ENCODE assay signal across 37 cellular contexts in genomic region chr6:9942131-9942530, GRCh38.
"Had no signal": no experiment of that assay in that cellular context is flagged by ENCODE, and none has a peak within 500 bp of the region (broad histone marks: within the 10 kb centered on the region; RNA-seq: fewer than 3 reads in every experiment).

No MANE protein-coding gene starts in this region.

- H3K4me3 Mint-ChIP-seq: activated naive CD4-positive, alpha-beta T cell treated with anti-CD3 and anti-CD28 coated beads for 36 hours; activated naive CD4-positive, alpha-beta T cell treated with anti-CD3 and anti-CD28 coated beads, Interleukin-2, amount 10 ng/mL, durations not matched to agents 7 days and 5 days; activated naive CD4-positive, alpha-beta T cell treated with anti-CD3 and anti-CD28 coated beads, Interleukin-2, amount 50 U/mL, for 24 hours; activated naive CD8-positive, alpha-beta T cell; activated naive CD8-positive, alpha-beta T cell treated with anti-CD3 and anti-CD28 coated beads for 36 hours; activated naive CD8-positive, alpha-beta T cell treated with anti-CD3 and anti-CD28 coated beads, Interleukin-2, amount 10 ng/mL, durations not matched to agents 7 days and 5 days; activated naive CD8-positive, alpha-beta T cell treated with anti-CD3 and anti-CD28 coated beads, Interleukin-2, amount 50 U/mL, for 24 hours; activated T-cell treated with anti-CD3 and anti-CD28 coated beads, Interleukin-2, amount 50 U/mL, for 24 hours; activated T-cell treated with anti-CD3 and anti-CD28 coated beads, Interleukin-2, amount 50 U/mL, for 4 hours; activated T-cell treated with anti-CD3 and anti-CD28 coated beads, Interleukin-2, amount 50 U/mL, for 72 hours; activated T-helper 1 cell treated with anti-CD3 and anti-CD28 coated beads, Interleukin-12 subunit alpha, Interleukin-12 subunit beta, Interleukin-2, Interleukin-4 antibody, amounts not matched to agents 30 ng/mL and 10 ng/mL and 1 ng/mL, durations not matched to agents 14 hours and 24 hours and 36 hours; activated T-helper 17 cell treated with anti-CD3 and anti-CD28 coated beads, Interleukin-2, amount 50 U/mL, for 72 hours; brain; central memory CD8-positive, alpha-beta T cell had no signal

- H3K4me1 ChIP-seq: adrenal gland, ascending aorta, body of pancreas, breast epithelium had no signal

- H3K4me3 ChIP-seq: adrenal gland, ascending aorta, body of pancreas, breast epithelium, cardiac muscle cell had no signal

- H3K27ac ChIP-seq: adrenal gland, ascending aorta, body of pancreas, brain microvascular endothelial cell, breast epithelium, cardiac muscle cell had no signal

- H3K27me3 ChIP-seq: adrenal gland, ascending aorta, body of pancreas, brain microvascular endothelial cell, breast epithelium, cardiac muscle cell had no signal

- H3K36me3 ChIP-seq: adrenal gland, ascending aorta, brain microvascular endothelial cell, breast epithelium, cardiac muscle cell had no signal

- H3K9me3 Mint-ChIP-seq: activated naive CD8-positive, alpha-beta T cell treated with anti-CD3 and anti-CD28 coated beads for 36 hours had no signal

- H3K9me3 ChIP-seq: adrenal gland, ascending aorta, body of pancreas, breast epithelium had no signal

- DNase-seq: activated effector memory CD4-positive, alpha-beta T cell treated with anti-CD3 and anti-CD28 coated beads, Interleukin-2, amount 50 U/mL, for 16 hours; activated effector memory CD4-positive, alpha-beta T cell treated with Interleukin-2 at 50 U/mL for 16 hours; activated gamma-delta T cell; activated gamma-delta T cell treated with Interleukin-2 at 50 U/mL for 16 hours; activated naive CD4-positive, alpha-beta T cell; activated naive CD4-positive, alpha-beta T cell treated with anti-CD3 and anti-CD28 coated beads for 36 hours; activated naive CD4-positive, alpha-beta T cell treated with anti-CD3 and anti-CD28 coated beads, Interleukin-2, amount 10 ng/mL, durations not matched to agents 7 days and 5 days; activated naive CD4-positive, alpha-beta T cell treated with anti-CD3 and anti-CD28 coated beads, Interleukin-2, amount 50 U/mL, for 16 hours; activated naive CD4-positive, alpha-beta T cell treated with Interleukin-2 at 50 U/mL for 16 hours; activated naive CD8-positive, alpha-beta T cell treated with anti-CD3 and anti-CD28 coated beads for 36 hours; activated naive CD8-positive, alpha-beta T cell treated with anti-CD3 and anti-CD28 coated beads, Interleukin-2, amount 10 ng/mL, durations not matched to agents 7 days and 5 days; activated naive CD8-positive, alpha-beta T cell treated with anti-CD3 and anti-CD28 coated beads, Interleukin-2, amount 50 U/mL, for 24 hours; activated T-cell treated with anti-CD3 and anti-CD28 coated beads for 4 hours; activated T-cell treated with anti-CD3 and anti-CD28 coated beads, Interleukin-2, amount 50 U/mL, for 1 hour; activated T-cell treated with anti-CD3 and anti-CD28 coated beads, Interleukin-2, amount 50 U/mL, for 24 hours; activated T-cell treated with anti-CD3 and anti-CD28 coated beads, Interleukin-2, amount 50 U/mL, for 4 hours; activated T-cell treated with anti-CD3 and anti-CD28 coated beads, Interleukin-2, amount 50 U/mL, for 48 hours; activated T-cell treated with anti-CD3 and anti-CD28 coated beads, Interleukin-2, amount 50 U/mL, for 72 hours; adrenal gland; amniotic stem cell; amygdala; aorta; body of pancreas; brain microvascular endothelial cell; caudate nucleus; central memory CD4-positive, alpha-beta T cell had no signal

- H3K27ac Mint-ChIP-seq: activated naive CD4-positive, alpha-beta T cell treated with anti-CD3 and anti-CD28 coated beads for 36 hours; activated naive CD4-positive, alpha-beta T cell treated with anti-CD3 and anti-CD28 coated beads, Interleukin-2, amount 10 ng/mL, durations not matched to agents 7 days and 5 days; activated naive CD4-positive, alpha-beta T cell treated with anti-CD3 and anti-CD28 coated beads, Interleukin-2, amount 50 U/mL, for 24 hours; activated naive CD4-positive, alpha-beta T cell treated with anti-CD3 and anti-CD28 coated beads, Interleukin-2, amount 50 U/mL, for 72 hours; activated naive CD8-positive, alpha-beta T cell; activated naive CD8-positive, alpha-beta T cell treated with anti-CD3 and anti-CD28 coated beads for 36 hours; activated naive CD8-positive, alpha-beta T cell treated with anti-CD3 and anti-CD28 coated beads, Interleukin-2, amount 10 ng/mL, durations not matched to agents 7 days and 5 days; activated naive CD8-positive, alpha-beta T cell treated with anti-CD3 and anti-CD28 coated beads, Interleukin-2, amount 50 U/mL, for 24 hours; activated T-cell treated with anti-CD3 and anti-CD28 coated beads, Interleukin-2, amount 50 U/mL, for 24 hours; activated T-cell treated with anti-CD3 and anti-CD28 coated beads, Interleukin-2, amount 50 U/mL, for 72 hours; activated T-helper 1 cell treated with anti-CD3 and anti-CD28 coated beads, Interleukin-12 subunit alpha, Interleukin-12 subunit beta, Interleukin-2, Interleukin-4 antibody, amounts not matched to agents 30 ng/mL and 10 ng/mL and 1 ng/mL, durations not matched to agents 14 hours and 24 hours and 36 hours; activated T-helper 17 cell treated with anti-CD3 and anti-CD28 coated beads, Interleukin-2, amount 50 U/mL, for 72 hours; activated T-helper 2 cell treated with anti-CD3 and anti-CD28 coated beads, Interferon-gamma antibody, Interleukin-2, Interleukin-4, amounts not matched to agents 10 μg/mL and 5 μg/mL and 100 μg/mL, durations not matched to agents 14 hours and 24 hours and 36 hours; brain had no signal

- H3K4me1 Mint-ChIP-seq: activated naive CD4-positive, alpha-beta T cell treated with anti-CD3 and anti-CD28 coated beads, Interleukin-2, amount 10 ng/mL, durations not matched to agents 7 days and 5 days; activated naive CD4-positive, alpha-beta T cell treated with anti-CD3 and anti-CD28 coated beads, Interleukin-2, amount 50 U/mL, for 24 hours; activated naive CD8-positive, alpha-beta T cell treated with anti-CD3 and anti-CD28 coated beads for 36 hours; activated naive CD8-positive, alpha-beta T cell treated with anti-CD3 and anti-CD28 coated beads, Interleukin-2, amount 10 ng/mL, durations not matched to agents 7 days and 5 days; activated naive CD8-positive, alpha-beta T cell treated with anti-CD3 and anti-CD28 coated beads, Interleukin-2, amount 50 U/mL, for 24 hours; activated T-helper 17 cell treated with anti-CD3 and anti-CD28 coated beads, Interleukin-2, amount 50 U/mL, for 72 hours; central memory CD8-positive, alpha-beta T cell had no signal

- H3K36me3 Mint-ChIP-seq: activated naive CD4-positive, alpha-beta T cell treated with anti-CD3 and anti-CD28 coated beads, Interleukin-2, amount 10 ng/mL, durations not matched to agents 7 days and 5 days; activated naive CD4-positive, alpha-beta T cell treated with anti-CD3 and anti-CD28 coated beads, Interleukin-2, amount 50 U/mL, for 24 hours; activated naive CD4-positive, alpha-beta T cell treated with anti-CD3 and anti-CD28 coated beads, Interleukin-2, amount 50 U/mL, for 72 hours; activated naive CD8-positive, alpha-beta T cell; activated naive CD8-positive, alpha-beta T cell treated with anti-CD3 and anti-CD28 coated beads for 36 hours; activated naive CD8-positive, alpha-beta T cell treated with anti-CD3 and anti-CD28 coated beads, Interleukin-2, amount 10 ng/mL, durations not matched to agents 7 days and 5 days; brain had no signal

- H3K27me3 Mint-ChIP-seq: activated naive CD4-positive, alpha-beta T cell treated with anti-CD3 and anti-CD28 coated beads, Interleukin-2, amount 10 ng/mL, durations not matched to agents 7 days and 5 days; activated naive CD4-positive, alpha-beta T cell treated with anti-CD3 and anti-CD28 coated beads, Interleukin-2, amount 50 U/mL, for 24 hours; activated naive CD8-positive, alpha-beta T cell; activated naive CD8-positive, alpha-beta T cell treated with anti-CD3 and anti-CD28 coated beads for 36 hours; activated naive CD8-positive, alpha-beta T cell treated with anti-CD3 and anti-CD28 coated beads, Interleukin-2, amount 10 ng/mL, durations not matched to agents 7 days and 5 days; activated naive CD8-positive, alpha-beta T cell treated with anti-CD3 and anti-CD28 coated beads, Interleukin-2, amount 50 U/mL, for 24 hours; activated T-cell treated with anti-CD3 and anti-CD28 coated beads, Interleukin-2, amount 50 U/mL, for 24 hours; activated T-helper 17 cell treated with anti-CD3 and anti-CD28 coated beads, Interleukin-2, amount 50 U/mL, for 72 hours; brain; central memory CD8-positive, alpha-beta T cell had no signal

- ATAC-seq: activated naive CD4-positive, alpha-beta T cell treated with anti-CD3 and anti-CD28 coated beads, Interleukin-2, amount 50 U/mL, for 72 hours; activated naive CD8-positive, alpha-beta T cell treated with anti-CD3 and anti-CD28 coated beads, Interleukin-2, amount 50 U/mL, for 24 hours; activated T-cell treated with anti-CD3 and anti-CD28 coated beads, Interleukin-2, amount 50 U/mL, for 4 hours; activated T-cell treated with anti-CD3 and anti-CD28 coated beads, Interleukin-2, amount 50 U/mL, for 72 hours; activated T-helper 17 cell treated with anti-CD3 and anti-CD28 coated beads, Interleukin-2, amount 50 U/mL, for 72 hours; body of pancreas had no signal
